In genomic region chr17:72033311-72033710, GRCh38 we compare ENCODE assay signal across 21 cellular contexts.
DNase-seq lines count a peak whose midpoint lies in the region; TF ChIP-seq lines count a peak whose summit lies in the region.
"Had no signal": no experiment of that assay in that cellular context is flagged by ENCODE, and none has a peak within 500 bp of the region (broad histone marks: within the 10 kb centered on the region; RNA-seq: fewer than 3 reads in every experiment).

No MANE protein-coding gene starts in this region.

- TF ChIP-seq CTCF in A673 (conservative IDR thresholded peaks at IDR 0.05; ENCODE audit: low read depth, low read length): no peak
- TF ChIP-seq CTCF in SK-N-SH (IDR thresholded peaks at IDR 0.05): no peak
- no peak for TF ChIP-seq CTCF in hepatocyte (IDR thresholded peaks at IDR 0.05; ENCODE audit: poor library complexity)
- TF ChIP-seq CTCF in adrenal gland (IDR thresholded peaks at IDR 0.05): no peak

- H3K27ac ChIP-seq in A673 (ENCODE audit: low read depth, low read length, poor library complexity, severe bottlenecking) (peak overlapping the region; percentile 31), SK-N-SH (ENCODE audit: low read depth in 2 of 2, low read length in 1 of 2) (peak overlapping the region in 1 of 2 experiments; percentile 80; a peak in 1 of 4 replicates), hepatocyte (peak overlapping the region; percentile 3), adrenal gland (no peak overlapping the region)
- H3K27ac ChIP-seq: 22Rv1; BLaER1 treated with 17β-estradiol and CSF1 and Interleukin-3, amounts not matched to agents 10 nM and 100 nM; GM23248 had no signal

- TF ChIP-seq POLR2A in adrenal gland (IDR thresholded peaks at IDR 0.05): no peak

- CTCF ChIA-PET in A673 (lab: Charles Lee) (interaction anchor here (0.7 kb wide), 1 partner anchor 90 kb away, joined by 8 read pairs; no protein-coding TSS in a partner anchor), SK-N-SH (lab: Yijun Ruan, JAX) (interaction anchor here (0.7 to 1.6 kb wide), 4 partner anchors 11 to 1266 kb away, joined by 3 to 7 read pairs (median 3); no protein-coding TSS in a partner anchor)

- no peak overlapping the region for H3K9ac ChIP-seq in SK-N-SH
- H3K9ac ChIP-seq: BLaER1 treated with 17β-estradiol and CSF1 and Interleukin-3, amounts not matched to agents 10 nM and 100 nM; GM23248 had no signal

- no peak overlapping the region for H2AFZ ChIP-seq in SK-N-SH (ENCODE audit: low read depth)
- H2AFZ ChIP-seq in hepatocyte: no peak overlapping the region
- H2AFZ ChIP-seq: GM23248 had no signal

- DNase-seq in A673 (ENCODE audit: low spot score): no peak
- DNase-seq in NCI-H146 (lab: John Stamatoyannopoulos, UW): peak; percentile 7
- DNase-seq in SK-N-SH: peak; percentile 29
- DNase-seq in hepatocyte (ENCODE audit: low spot score): peak; percentile 8
- DNase-seq in adrenal gland: no peak
- DNase-seq in NCI-H2227 (lab: John Stamatoyannopoulos, UW; ENCODE audit: unreplicated experiment): no peak
- DNase-seq in NCI-H2029 treated with DMSO at 0.1 percent for 48 hours (lab: John Stamatoyannopoulos, UW): no peak
- no peak for DNase-seq in HPDE6-E6E7 (ENCODE audit: extremely low spot score)
- DNase-seq: ACHN; AML-193; BE2C; Calu3; CD4-positive, alpha-beta memory T cell; COR-L47; DMS53; DMS79 treated with DMSO at 0.1 percent for 48 hours; GM23248; H7; HCEC 1CT had no signal

- TF ChIP-seq EP300 in SK-N-SH (IDR thresholded peaks at IDR 0.05; ENCODE audit: borderline replicate concordance in 1 of 2, low read depth in 1 of 2, low read length in 1 of 2): peak in 1 of 2 experiments; percentile 52; a peak in 2 of 4 replicates

- H3K79me2 ChIP-seq in SK-N-SH (ENCODE audit: insufficient read depth) (no peaks in the 10 kb centered on the region), hepatocyte (no peaks in the 10 kb centered on the region)

- no peaks in the 10 kb centered on the region for H3K9me2 ChIP-seq in SK-N-SH
- H3K9me2 ChIP-seq in hepatocyte (replicated peaks; ENCODE audit: insufficient read depth): no peaks in the 10 kb centered on the region

- H3K4me1 ChIP-seq in A673 (ENCODE audit: insufficient read depth, low read length, poor library complexity, severe bottlenecking) (peaks cover 32% of the 10 kb centered on the region), SK-N-SH (ENCODE audit: control insufficient read depth in 1 of 2, insufficient read depth in 2 of 2, low read depth in 1 of 2, low read length in 1 of 2) (peaks cover 0 to 31% of the 10 kb centered on the region in 2 experiments; a peak in 2 of 4 replicates), hepatocyte (ENCODE audit: insufficient read depth) (peaks cover 14% of the 10 kb centered on the region), adrenal gland (replicated peaks in 1 of 2) (peaks cover 0 to 6% of the 10 kb centered on the region in 2 donors)

- H3K36me3 ChIP-seq in A673 (ENCODE audit: insufficient read depth, low read length, poor library complexity, severe bottlenecking) (no peaks in the 10 kb centered on the region), SK-N-SH (replicated peaks in 1 of 2; ENCODE audit: control insufficient read depth in 1 of 2, insufficient read depth in 2 of 2, low read length in 1 of 2) (no peaks in the 10 kb centered on the region), hepatocyte (replicated peaks; ENCODE audit: insufficient read depth, low read depth) (no peaks in the 10 kb centered on the region), adrenal gland (replicated peaks in 1 of 2) (no peaks in the 10 kb centered on the region)
- H3K36me3 ChIP-seq: BE2C; BLaER1 treated with 17β-estradiol and CSF1 and Interleukin-3, amounts not matched to agents 10 nM and 100 nM had no signal

- H4K20me1 ChIP-seq in SK-N-SH (ENCODE audit: insufficient read depth) (no peaks in the 10 kb centered on the region), hepatocyte (ENCODE audit: insufficient read depth, poor library complexity, severe bottlenecking) (no peaks in the 10 kb centered on the region)
- H4K20me1 ChIP-seq: BLaER1 treated with 17β-estradiol and CSF1 and Interleukin-3, amounts not matched to agents 10 nM and 100 nM had no signal

- H3F3A ChIP-seq in SK-N-SH (replicated peaks; ENCODE audit: insufficient read depth): no peaks in the 10 kb centered on the region

- BruUV-seq in A673 (replicated peaks; lab: Mats Ljungman, UMichigan): no TSS peak

- no peaks in the 10 kb centered on the region for H3K9me3 ChIP-seq in A673 (ENCODE audit: low read depth, low read length, poor library complexity, severe bottlenecking)
- no peaks in the 10 kb centered on the region for H3K9me3 ChIP-seq in SK-N-SH
- no peaks in the 10 kb centered on the region for H3K9me3 ChIP-seq in hepatocyte (ENCODE audit: low read depth)
- H3K9me3 ChIP-seq in adrenal gland (replicated peaks in 1 of 3): no peaks in the 10 kb centered on the region
- H3K9me3 ChIP-seq: BE2C; BLaER1 treated with 17β-estradiol and CSF1 and Interleukin-3, amounts not matched to agents 10 nM and 100 nM had no signal

- H3K27me3 ChIP-seq in A673 (replicated peaks; ENCODE audit: insufficient read depth, low read depth, low read length, poor library complexity): no peaks in the 10 kb centered on the region
- H3K27me3 ChIP-seq in SK-N-SH (ENCODE audit: insufficient read depth): no peaks in the 10 kb centered on the region
- H3K27me3 ChIP-seq in hepatocyte: no peaks in the 10 kb centered on the region
- H3K27me3 ChIP-seq in adrenal gland: no peaks in the 10 kb centered on the region
- H3K27me3 ChIP-seq: BE2C; BLaER1 treated with 17β-estradiol and CSF1 and Interleukin-3, amounts not matched to agents 10 nM and 100 nM had no signal

- H3K4me2 ChIP-seq in SK-N-SH: no peak overlapping the region
- no peak overlapping the region for H3K4me2 ChIP-seq in hepatocyte

- intact Hi-C loops in A673 (cut with micrococcal nuclease; ENCODE audit: unreplicated experiment): no loop called here
- intact Hi-C loops in adrenal gland (cut with DNase I): no loop called here

- 27% methylated on average over 4 of the region's 4 CpGs for WGBS in SK-N-SH (ENCODE audit: low lambda C conversion rate)
- 52% methylated on average over 4 of the region's 4 CpGs for WGBS in hepatocyte (ENCODE audit: low lambda C conversion rate, missing lambda C conversion rate)
- WGBS in adrenal gland, 4 donors: 54 to 73% (median 63%) methylated on average over 4 of the region's 4 CpGs

- TF ChIP-seq RAD21 in SK-N-SH (IDR thresholded peaks at IDR 0.05; ENCODE audit: low read length): peak; percentile 24; the same call in 1 of the 2 replicates

- no peak overlapping the region for H3K4me3 ChIP-seq in A673 (ENCODE audit: low read depth, low read length, poor library complexity, severe bottlenecking)
- no peak overlapping the region for H3K4me3 ChIP-seq in SK-N-SH (ENCODE audit: low read depth in 2 of 2, low read length in 1 of 2)
- no peak overlapping the region for H3K4me3 ChIP-seq in hepatocyte
- H3K4me3 ChIP-seq in adrenal gland: no peak overlapping the region
- H3K4me3 ChIP-seq: BLaER1 treated with 17β-estradiol and CSF1 and Interleukin-3, amounts not matched to agents 10 nM and 100 nM; GM23248 had no signal

- POLR2A ChIA-PET in A673 (lab: Charles Lee; ENCODE audit: low non-redundant PET) (interaction anchor here (0.7 kb wide), 1 partner anchor 354 kb away, joined by 13 read pairs; no protein-coding TSS in a partner anchor), SK-N-SH (lab: Yijun Ruan, JAX) (no interaction called here)

TF ChIP-seq in SK-N-SH, 30 proteins besides CTCF, POLR2A, EP300 and RAD21 (continues in another document):
- TF ChIP-seq EZH2phosphoT487 (IDR thresholded peaks at IDR 0.05; ENCODE audit: borderline replicate concordance, low read depth) (no peak), FOXM1 (IDR thresholded peaks at IDR 0.05; ENCODE audit: low read depth) (no peak), MXI1 (IDR thresholded peaks at IDR 0.05; ENCODE audit: low read depth, low read length) (0 out of 2 replicates have a peak, but pooled peaks have one; percentile 48), RCOR1 (IDR thresholded peaks at IDR 0.05; ENCODE audit: low read length) (peak; percentile 71), CHD2 (IDR thresholded peaks at IDR 0.05; ENCODE audit: low read length, partially characterized antibody) (no peak), TAF1 (IDR thresholded peaks at IDR 0.05; ENCODE audit: borderline replicate concordance, low read depth, low read length) (no peak), GATA2 (CRISPR knock-in tag; IDR thresholded peaks at IDR 0.05) (peak; percentile 75), SIN3A (IDR thresholded peaks at IDR 0.05; ENCODE audit: borderline replicate concordance, low read depth, low read length) (no peak), FOXJ3 (CRISPR knock-in tag; IDR thresholded peaks at IDR 0.05) (no peak), USF2 (IDR thresholded peaks at IDR 0.05; ENCODE audit: borderline replicate concordance, low read depth, low read length) (no peak), NRF1 (IDR thresholded peaks at IDR 0.05; ENCODE audit: low read depth, low read length) (no peak), ZBTB33 (IDR thresholded peaks at IDR 0.05; ENCODE audit: borderline replicate concordance, low read depth) (no peak)

Comparison
In these comparisons a context has a peak if more than half of its experiments do, and no peak if none do; other contexts are left out.
1. DNase-seq: peak in NCI-H146 (single experiment), SK-N-SH (single experiment) and hepatocyte (single experiment); none in A673 (single experiment), adrenal gland (0 of 7), NCI-H2227 (single experiment), NCI-H2029 treated with DMSO at 0.1 percent for 48 hours (single experiment) and HPDE6-E6E7 (single experiment).
2. H3K27ac ChIP-seq: peak in A673 (single experiment) and hepatocyte (single experiment); none in adrenal gland (0 of 5).